ENCODE assay signal across 18 cellular contexts in the genomic region with DNA sequence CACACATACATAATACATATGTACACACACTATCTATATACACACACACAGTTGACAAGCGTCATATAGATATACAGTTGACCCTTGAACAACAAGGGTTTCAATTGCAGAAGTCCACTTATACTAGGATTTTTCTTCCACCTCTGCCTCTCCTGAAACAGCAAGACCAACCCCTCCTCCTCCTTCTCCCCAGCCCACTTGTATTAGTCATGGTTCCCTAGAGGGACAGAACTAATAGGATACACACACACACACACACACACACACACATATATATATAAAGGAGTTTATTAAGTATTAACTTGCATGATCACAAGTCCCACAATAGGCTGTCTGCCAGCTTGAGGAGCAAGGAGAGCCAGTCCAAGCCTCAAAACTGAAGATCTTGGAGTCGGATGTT.
"Had no signal": no experiment of that assay in that cellular context is flagged by ENCODE, and none has a peak within 500 bp of the region (broad histone marks: within the 10 kb centered on the region; RNA-seq: fewer than 3 reads in every experiment).

No MANE protein-coding gene starts in this region.

- FAIRE-seq: frontal cortex had no signal

- DNase-seq: activated CD4-positive, alpha-beta T cell treated with anti-CD3 and anti-CD28 coated beads, Interleukin-2, amount 50 U/mL, for 4 hours; activated naive CD4-positive, alpha-beta T cell treated with anti-CD3 and anti-CD28 coated beads for 36 hours; activated T-cell treated with anti-CD3 and anti-CD28 coated beads for 4 hours; body of pancreas; cerebellar nuclear complex; effector CD4-positive, alpha-beta T cell; esophagus squamous epithelium; mesendoderm; natural killer cell; sigmoid colon; spleen; stimulated activated naive B cell treated with anti-CD40 and anti-IgM and Interleukin-4, amounts not matched to agents 10 μg/mL and 1 μg/mL and 100 μg/mL, for 72 hours; thyroid gland; WERI-Rb-1 had no signal

- H3K27ac ChIP-seq: body of pancreas, esophagus squamous epithelium, neutrophil, parathyroid adenoma, sigmoid colon, spleen, thyroid gland, WERI-Rb-1 had no signal

- H3K27me3 ChIP-seq: body of pancreas, neutrophil, sigmoid colon, thyroid gland had no signal

- H3K4me1 Mint-ChIP-seq: activated T-helper 17 cell treated with anti-CD3 and anti-CD28 coated beads, Interleukin-2, amount 50 U/mL, for 72 hours; natural killer cell; stimulated activated naive B cell treated with anti-CD40 and anti-IgM and Interleukin-4, amounts not matched to agents 10 μg/mL and 1 μg/mL and 100 μg/mL, for 72 hours had no signal

- H3K27ac Mint-ChIP-seq: activated naive CD4-positive, alpha-beta T cell treated with anti-CD3 and anti-CD28 coated beads for 36 hours; activated T-helper 17 cell treated with anti-CD3 and anti-CD28 coated beads, Interleukin-2, amount 50 U/mL, for 72 hours; natural killer cell; stimulated activated naive B cell treated with anti-CD40 and anti-IgM and Interleukin-4, amounts not matched to agents 10 μg/mL and 1 μg/mL and 100 μg/mL, for 72 hours had no signal

- H3K9me3 ChIP-seq: body of pancreas, esophagus squamous epithelium, neutrophil, sigmoid colon, spleen, thyroid gland had no signal

- H3K36me3 ChIP-seq: esophagus squamous epithelium, neutrophil, sigmoid colon, spleen, thyroid gland, WERI-Rb-1 had no signal

- ATAC-seq: activated T-helper 17 cell treated with anti-CD3 and anti-CD28 coated beads, Interleukin-2, amount 50 U/mL, for 72 hours; body of pancreas; natural killer cell; stimulated activated naive B cell treated with anti-CD40 and anti-IgM and Interleukin-4, amounts not matched to agents 10 μg/mL and 1 μg/mL and 100 μg/mL, for 72 hours had no signal

- H3K36me3 Mint-ChIP-seq: natural killer cell had no signal

- H3K9ac ChIP-seq: parathyroid adenoma had no signal

- H3K4me1 ChIP-seq: body of pancreas, esophagus squamous epithelium, parathyroid adenoma, sigmoid colon, spleen, thyroid gland had no signal

- H3K9me3 Mint-ChIP-seq: activated naive CD4-positive, alpha-beta T cell treated with anti-CD3 and anti-CD28 coated beads for 36 hours had no signal

- H3K4me3 Mint-ChIP-seq: activated naive CD4-positive, alpha-beta T cell treated with anti-CD3 and anti-CD28 coated beads for 36 hours; activated T-helper 17 cell treated with anti-CD3 and anti-CD28 coated beads, Interleukin-2, amount 50 U/mL, for 72 hours; natural killer cell; stimulated activated naive B cell treated with anti-CD40 and anti-IgM and Interleukin-4, amounts not matched to agents 10 μg/mL and 1 μg/mL and 100 μg/mL, for 72 hours had no signal

- H2AFZ ChIP-seq: parathyroid adenoma had no signal

- H3K4me3 ChIP-seq: body of pancreas, esophagus squamous epithelium, sigmoid colon, spleen, thyroid gland had no signal
